Comparison of ENCODE assay signal across 18 cellular contexts in the genomic region with DNA sequence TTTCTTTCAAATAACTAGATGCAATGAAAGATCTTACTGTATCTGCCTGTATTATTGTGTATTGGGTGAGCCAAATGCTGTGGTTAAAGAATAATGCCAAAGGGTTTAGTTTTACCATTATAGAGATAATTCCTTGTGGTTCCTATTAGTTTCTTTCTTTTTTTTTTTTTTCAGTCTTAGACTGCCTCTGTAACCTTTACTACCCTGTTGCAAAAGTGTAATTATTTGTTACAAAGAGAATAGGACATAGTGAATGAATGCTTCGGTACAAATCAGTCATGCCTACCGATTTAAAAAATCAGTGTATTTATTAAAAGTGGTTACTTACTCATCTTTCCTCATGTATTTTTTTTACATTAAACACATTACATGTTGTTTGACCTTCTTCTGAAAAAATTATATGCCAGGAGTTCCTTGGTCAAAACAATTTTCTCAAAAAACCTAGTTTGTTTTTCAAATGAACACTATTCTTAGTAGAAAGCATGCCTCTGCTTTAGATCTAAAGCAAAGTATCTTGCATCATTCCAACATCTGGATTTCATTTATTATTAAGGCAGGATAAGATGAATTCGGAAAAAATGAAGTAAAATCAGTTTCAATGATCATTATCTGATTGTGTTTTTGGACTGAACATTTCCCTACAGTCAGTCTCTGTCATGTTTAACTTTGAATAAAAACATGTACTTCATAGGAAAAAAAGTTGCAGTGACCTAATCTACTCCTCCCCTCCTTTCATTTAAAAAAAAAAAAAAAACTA. TPM values are rescaled to one million over a fixed set of nuclear protein-coding genes. Genes with fewer than 3 reads are reported as not detected.
A peak's percentile ranks its signal among the peaks of the same experiment; 100 is the strongest.
DNase-seq lines count a peak whose midpoint lies in the region; ATAC-seq and TF ChIP-seq lines count a peak whose summit lies in the region.
"Had no signal": no experiment of that assay in that cellular context is flagged by ENCODE, and none has a peak within 500 bp of the region (broad histone marks: within the 10 kb centered on the region; RNA-seq: fewer than 3 reads in every experiment).

No MANE protein-coding gene starts in this region.

- H3K4me1 ChIP-seq in fibroblast of lung (ENCODE audit: control insufficient read depth, extremely low read depth, insufficient read depth, low read length) (no peaks in the 10 kb centered on the region), mesenchymal stem cell (ENCODE audit: control insufficient read depth, insufficient read depth, low read depth, low read length) (no peaks in the 10 kb centered on the region), Karpas-422 (ENCODE audit: low read length) (peaks cover 9% of the 10 kb centered on the region)

- H3K27me3 ChIP-seq in fibroblast of lung (ENCODE audit: control insufficient read depth, insufficient read depth, low read length) (no peaks in the 10 kb centered on the region), mesenchymal stem cell (ENCODE audit: control insufficient read depth in 1 of 2, insufficient read depth in 1 of 2, low read length in 2 of 2) (no peaks in the 10 kb centered on the region), Karpas-422 (ENCODE audit: low read length) (no peaks in the 10 kb centered on the region)

- H3K27ac ChIP-seq in fibroblast of lung (ENCODE audit: insufficient read depth, low read length) (no peak overlapping the region), mesenchymal stem cell (ENCODE audit: low read length, poor library complexity, severe bottlenecking) (no peak overlapping the region), Karpas-422 (ENCODE audit: low read length) (no peak overlapping the region)

- H3K4me1 Mint-ChIP-seq in stimulated activated effector memory CD8-positive, alpha-beta T cell treated with anti-CD3 and anti-CD28 coated beads, Interleukin-12 subunit alpha, Interleukin-12 subunit beta, amount 100 ng/mL, for 72 hours, result peaks cover 6% of the 10 kb centered on the region

- H3K9me3 ChIP-seq in fibroblast of lung (ENCODE audit: control insufficient read depth, insufficient read depth, low read depth, low read length) (no peaks in the 10 kb centered on the region), mesenchymal stem cell (ENCODE audit: control insufficient read depth, low read length) (no peaks in the 10 kb centered on the region), Karpas-422 (ENCODE audit: low read length) (no peaks in the 10 kb centered on the region)

- H3K4me3 ChIP-seq in fibroblast of lung (replicated peaks in 1 of 4; ENCODE audit: control extremely low read depth in 1 of 4, insufficient read depth in 1 of 4, low read depth in 3 of 4, low read length in 4 of 4) (no peak overlapping the region), mesenchymal stem cell (ENCODE audit: insufficient read depth in 1 of 2, low read depth in 1 of 2, low read length in 2 of 2) (peak overlapping the region in 1 of 2 experiments; percentile 10), Karpas-422 (ENCODE audit: low read length) (no peak overlapping the region)

- no peak overlapping the region for H2BK12ac ChIP-seq in mesenchymal stem cell (ENCODE audit: low read length in 2 of 2)

- no peaks in the 10 kb centered on the region for H4K20me1 ChIP-seq in fibroblast of lung (ENCODE audit: control insufficient read depth, extremely low read depth, insufficient read depth, low read length)
- no peaks in the 10 kb centered on the region for H4K20me1 ChIP-seq in Karpas-422 (ENCODE audit: insufficient read depth, low read depth, low read length)

- H2AK5ac ChIP-seq in mesenchymal stem cell (ENCODE audit: low read length, severe bottlenecking), result no peak overlapping the region

- H3K79me2 ChIP-seq in fibroblast of lung (ENCODE audit: control insufficient read depth, insufficient read depth, low read length) (no peaks in the 10 kb centered on the region), Karpas-422 (ENCODE audit: low read length) (no peaks in the 10 kb centered on the region)

- no peak overlapping the region for H3K4ac ChIP-seq in mesenchymal stem cell (ENCODE audit: low read depth in 1 of 2, low read length in 2 of 2)

- no peak overlapping the region for H2BK120ac ChIP-seq in mesenchymal stem cell (ENCODE audit: low read depth, low read length)

- H3K9me2 ChIP-seq in Karpas-422 (replicated peaks; ENCODE audit: insufficient read depth, low read length), result no peaks in the 10 kb centered on the region

- H3K27ac Mint-ChIP-seq in stimulated activated effector memory CD8-positive, alpha-beta T cell treated with anti-CD3 and anti-CD28 coated beads, Interleukin-12 subunit alpha, Interleukin-12 subunit beta, amount 100 ng/mL, for 72 hours, result no peak overlapping the region
- H3K27ac Mint-ChIP-seq: IgD-negative memory B cell had no signal

- H3K9ac ChIP-seq in fibroblast of lung (ENCODE audit: insufficient read depth, low read length) (no peak overlapping the region), mesenchymal stem cell (ENCODE audit: low read length) (peak overlapping the region; percentile 73), Karpas-422 (ENCODE audit: low read length) (no peak overlapping the region)

- H3K4me2 ChIP-seq in fibroblast of lung (ENCODE audit: extremely low read depth, insufficient read depth, low read length) (no peak overlapping the region), mesenchymal stem cell (ENCODE audit: low read length, poor library complexity, severe bottlenecking) (no peak overlapping the region), Karpas-422 (ENCODE audit: low read depth, low read length, poor library complexity, severe bottlenecking) (no peak overlapping the region)

- no peak overlapping the region for H2BK5ac ChIP-seq in mesenchymal stem cell (ENCODE audit: low read depth, low read length, poor library complexity, severe bottlenecking)

- no peaks in the 10 kb centered on the region for H3K36me3 ChIP-seq in fibroblast of lung (ENCODE audit: control insufficient read depth, insufficient read depth, low read length)
- H3K36me3 ChIP-seq in mesenchymal stem cell (ENCODE audit: control insufficient read depth in 1 of 2, insufficient read depth in 2 of 2, low read depth in 1 of 2, low read length in 2 of 2), result no peaks in the 10 kb centered on the region
- no peaks in the 10 kb centered on the region for H3K36me3 ChIP-seq in Karpas-422 (ENCODE audit: insufficient read depth, low read length)

- H4K8ac ChIP-seq in mesenchymal stem cell (ENCODE audit: low read length), result no peak overlapping the region

- ATAC-seq in SK-N-SH treated with all-trans-retinoic acid at 6 μM for 48 hours, result peak; percentile 56
- ATAC-seq in stimulated activated effector memory CD8-positive, alpha-beta T cell treated with anti-CD3 and anti-CD28 coated beads, Interleukin-12 subunit alpha, Interleukin-12 subunit beta, amount 100 ng/mL, for 72 hours, result no peak

- H3K79me1 ChIP-seq in mesenchymal stem cell (replicated peaks; ENCODE audit: low read length, poor library complexity, severe bottlenecking), result no peaks in the 10 kb centered on the region

- no peak overlapping the region for H3K23ac ChIP-seq in mesenchymal stem cell (ENCODE audit: low read length in 2 of 2)

- H3K4me3 Mint-ChIP-seq in stimulated activated effector memory CD8-positive, alpha-beta T cell treated with anti-CD3 and anti-CD28 coated beads, Interleukin-12 subunit alpha, Interleukin-12 subunit beta, amount 100 ng/mL, for 72 hours, result no peak overlapping the region
- H3K4me3 Mint-ChIP-seq: CD14-positive monocyte, IgD-negative memory B cell had no signal

- no peak overlapping the region for H4K91ac ChIP-seq in mesenchymal stem cell (ENCODE audit: low read length)

- DNase-seq in AG09319 (ENCODE audit: extremely low read depth, low read depth) (peak; percentile 52), fibroblast of lung (ENCODE audit: low read depth in 2 of 2) (peak; percentile 18 to 66), mesenchymal stem cell (no peak), Karpas-422 (no peak)
- no peak for DNase-seq in activated naive CD4-positive, alpha-beta T cell treated with anti-CD3 and anti-CD28 coated beads, Interleukin-2, amount 50 U/mL, for 16 hours
- DNase-seq in stimulated activated effector memory CD8-positive, alpha-beta T cell treated with anti-CD3 and anti-CD28 coated beads, Interleukin-12 subunit alpha, Interleukin-12 subunit beta, amount 100 ng/mL, for 72 hours (ENCODE audit: low spot score in 2 of 2), result no peak
- DNase-seq in stimulated activated CD4-positive, alpha-beta T cell treated with anti-CD3 and anti-CD28 coated beads, Interleukin-15, amount 100 ng/mL, for 24 hours, result no peak
- DNase-seq: DMS 273 treated with DMSO at 0.1 percent for 48 hours, GF-D8, HCEC 1CT, NCI-H1105 treated with DMSO at 0.1 percent for 48 hours, NCI-H187, NCI-H226, NCI-H69, SHP77 had no signal

- no peak overlapping the region for H2AFZ ChIP-seq in fibroblast of lung (ENCODE audit: low read length)
- H2AFZ ChIP-seq in mesenchymal stem cell (ENCODE audit: low read depth, low read length), result no peak overlapping the region
- H2AFZ ChIP-seq in Karpas-422 (ENCODE audit: low read length), result no peak overlapping the region

- no peak overlapping the region for H2BK15ac ChIP-seq in mesenchymal stem cell (ENCODE audit: low read depth, poor library complexity, severe bottlenecking)

- no peak overlapping the region for H3K18ac ChIP-seq in mesenchymal stem cell (ENCODE audit: low read depth in 1 of 2, low read length in 2 of 2)

- no peak overlapping the region for H3K14ac ChIP-seq in mesenchymal stem cell (ENCODE audit: low read length in 2 of 2)

- WGBS in mesenchymal stem cell, result no CpG with 5 or more reads among the region's 3 CpGs

- no peaks in the 10 kb centered on the region for H3K9me3 Mint-ChIP-seq in stimulated activated effector memory CD8-positive, alpha-beta T cell treated with anti-CD3 and anti-CD28 coated beads, Interleukin-12 subunit alpha, Interleukin-12 subunit beta, amount 100 ng/mL, for 72 hours
- H3K9me3 Mint-ChIP-seq: IgD-negative memory B cell had no signal

- no peak for TF ChIP-seq CTCF in AG09319 (IDR thresholded peaks at IDR 0.05; ENCODE audit: low read depth, low read length)
- no peak for TF ChIP-seq CTCF in fibroblast of lung (conservative IDR thresholded peaks at IDR 0.05 in 1 of 2, IDR thresholded peaks at IDR 0.05 in 1 of 2; ENCODE audit: low read depth in 1 of 2, low read length in 2 of 2)

- H3K36me3 Mint-ChIP-seq in stimulated activated effector memory CD8-positive, alpha-beta T cell treated with anti-CD3 and anti-CD28 coated beads, Interleukin-12 subunit alpha, Interleukin-12 subunit beta, amount 100 ng/mL, for 72 hours, result no peaks in the 10 kb centered on the region
- H3K36me3 Mint-ChIP-seq: CD14-positive monocyte, IgD-negative memory B cell had no signal

RNA-seq across cellular contexts. Expression of gene SYNPO2, which starts 21.2 kb away (rescaled TPM):
- total RNA-seq in fibroblast of lung, result 12.6 and 40.1 TPM in 2 replicates
- polyA plus RNA-seq in fibroblast of lung, result 15.3 and 71.7 TPM in 2 replicates
- 9.3 and 55.9 TPM in 2 replicates for polyA plus RNA-seq in fibroblast of lung (2012)
- 36.2 and 140 TPM in 2 replicates for polyA minus RNA-seq in fibroblast of lung (ENCODE audit: low replicate concordance)
- 3.2 TPM for polyA plus RNA-seq in mesenchymal stem cell (2013, experiment 1 of 2)
- polyA plus RNA-seq in mesenchymal stem cell (2013, experiment 2 of 2), result 3.1 TPM
- total RNA-seq in Karpas-422 (2014; rRNA removed; shearing (Covaris generic); ENCODE audit: low replicate concordance), result 0.94 and 1.2 TPM in 2 replicates
- polyA plus RNA-seq: CD14-positive monocyte, IgD-negative memory B cell had no signal

RNA-seq across cellular contexts. Expression of gene SEC24D, which starts 31.6 kb away (rescaled TPM):
- 47.8 and 64.6 TPM in 2 replicates for total RNA-seq in fibroblast of lung
- 92.9 and 105 TPM in 2 replicates for polyA plus RNA-seq in fibroblast of lung
- 76.6 and 98.2 TPM in 2 replicates for polyA plus RNA-seq in fibroblast of lung (2012)
- 193 and 216 TPM in 2 replicates for polyA minus RNA-seq in fibroblast of lung (ENCODE audit: low replicate concordance)
- polyA plus RNA-seq in mesenchymal stem cell (2013, experiment 1 of 2), result 106 TPM
- polyA plus RNA-seq in mesenchymal stem cell (2013, experiment 2 of 2), result 98.8 TPM
- total RNA-seq in Karpas-422 (2014; rRNA removed; shearing (Covaris generic); ENCODE audit: low replicate concordance), result 45.6 and 65.0 TPM in 2 replicates

Comparison
In these comparisons a context has a peak if more than half of its experiments do, and no peak if none do; other contexts are left out.
1. DNase-seq: peak in AG09319 (single experiment) and fibroblast of lung (2 of 2); none in mesenchymal stem cell (single experiment), Karpas-422 (single experiment), activated naive CD4-positive, alpha-beta T cell treated with anti-CD3 and anti-CD28 coated beads, Interleukin-2, amount 50 U/mL, for 16 hours (single experiment), stimulated activated effector memory CD8-positive, alpha-beta T cell treated with anti-CD3 and anti-CD28 coated beads, Interleukin-12 subunit alpha, Interleukin-12 subunit beta, amount 100 ng/mL, for 72 hours (0 of 2) and stimulated activated CD4-positive, alpha-beta T cell treated with anti-CD3 and anti-CD28 coated beads, Interleukin-15, amount 100 ng/mL, for 24 hours (single experiment).